In the genomic region with DNA sequence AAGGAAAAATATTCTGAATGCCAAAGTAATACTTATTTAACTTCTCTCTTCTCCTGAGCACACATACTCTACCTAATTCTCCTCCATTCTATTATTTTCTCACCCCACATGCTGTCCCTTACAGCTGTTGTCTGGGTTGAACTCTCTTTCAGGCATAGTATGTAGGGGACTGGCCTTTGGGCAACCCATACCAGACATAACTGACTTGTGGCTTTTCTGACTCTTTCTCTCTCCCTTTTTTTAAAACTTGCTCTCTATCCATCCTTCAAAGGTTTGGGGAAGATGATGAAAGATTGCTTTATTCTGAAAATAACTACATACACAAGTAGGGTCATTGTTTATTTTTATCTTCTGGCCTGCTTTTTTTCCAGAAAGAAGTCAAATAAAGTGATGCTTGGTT, we compare ENCODE assay signal across 1 cellular context.
TF ChIP-seq lines count a peak whose summit lies in the region.

No MANE protein-coding gene starts in this region.

TF ChIP-seq in GM23338, 12 proteins besides CTCF, POLR2A, EP300 and RAD21 (continued from another document):
- TF ChIP-seq, protein P1, sequence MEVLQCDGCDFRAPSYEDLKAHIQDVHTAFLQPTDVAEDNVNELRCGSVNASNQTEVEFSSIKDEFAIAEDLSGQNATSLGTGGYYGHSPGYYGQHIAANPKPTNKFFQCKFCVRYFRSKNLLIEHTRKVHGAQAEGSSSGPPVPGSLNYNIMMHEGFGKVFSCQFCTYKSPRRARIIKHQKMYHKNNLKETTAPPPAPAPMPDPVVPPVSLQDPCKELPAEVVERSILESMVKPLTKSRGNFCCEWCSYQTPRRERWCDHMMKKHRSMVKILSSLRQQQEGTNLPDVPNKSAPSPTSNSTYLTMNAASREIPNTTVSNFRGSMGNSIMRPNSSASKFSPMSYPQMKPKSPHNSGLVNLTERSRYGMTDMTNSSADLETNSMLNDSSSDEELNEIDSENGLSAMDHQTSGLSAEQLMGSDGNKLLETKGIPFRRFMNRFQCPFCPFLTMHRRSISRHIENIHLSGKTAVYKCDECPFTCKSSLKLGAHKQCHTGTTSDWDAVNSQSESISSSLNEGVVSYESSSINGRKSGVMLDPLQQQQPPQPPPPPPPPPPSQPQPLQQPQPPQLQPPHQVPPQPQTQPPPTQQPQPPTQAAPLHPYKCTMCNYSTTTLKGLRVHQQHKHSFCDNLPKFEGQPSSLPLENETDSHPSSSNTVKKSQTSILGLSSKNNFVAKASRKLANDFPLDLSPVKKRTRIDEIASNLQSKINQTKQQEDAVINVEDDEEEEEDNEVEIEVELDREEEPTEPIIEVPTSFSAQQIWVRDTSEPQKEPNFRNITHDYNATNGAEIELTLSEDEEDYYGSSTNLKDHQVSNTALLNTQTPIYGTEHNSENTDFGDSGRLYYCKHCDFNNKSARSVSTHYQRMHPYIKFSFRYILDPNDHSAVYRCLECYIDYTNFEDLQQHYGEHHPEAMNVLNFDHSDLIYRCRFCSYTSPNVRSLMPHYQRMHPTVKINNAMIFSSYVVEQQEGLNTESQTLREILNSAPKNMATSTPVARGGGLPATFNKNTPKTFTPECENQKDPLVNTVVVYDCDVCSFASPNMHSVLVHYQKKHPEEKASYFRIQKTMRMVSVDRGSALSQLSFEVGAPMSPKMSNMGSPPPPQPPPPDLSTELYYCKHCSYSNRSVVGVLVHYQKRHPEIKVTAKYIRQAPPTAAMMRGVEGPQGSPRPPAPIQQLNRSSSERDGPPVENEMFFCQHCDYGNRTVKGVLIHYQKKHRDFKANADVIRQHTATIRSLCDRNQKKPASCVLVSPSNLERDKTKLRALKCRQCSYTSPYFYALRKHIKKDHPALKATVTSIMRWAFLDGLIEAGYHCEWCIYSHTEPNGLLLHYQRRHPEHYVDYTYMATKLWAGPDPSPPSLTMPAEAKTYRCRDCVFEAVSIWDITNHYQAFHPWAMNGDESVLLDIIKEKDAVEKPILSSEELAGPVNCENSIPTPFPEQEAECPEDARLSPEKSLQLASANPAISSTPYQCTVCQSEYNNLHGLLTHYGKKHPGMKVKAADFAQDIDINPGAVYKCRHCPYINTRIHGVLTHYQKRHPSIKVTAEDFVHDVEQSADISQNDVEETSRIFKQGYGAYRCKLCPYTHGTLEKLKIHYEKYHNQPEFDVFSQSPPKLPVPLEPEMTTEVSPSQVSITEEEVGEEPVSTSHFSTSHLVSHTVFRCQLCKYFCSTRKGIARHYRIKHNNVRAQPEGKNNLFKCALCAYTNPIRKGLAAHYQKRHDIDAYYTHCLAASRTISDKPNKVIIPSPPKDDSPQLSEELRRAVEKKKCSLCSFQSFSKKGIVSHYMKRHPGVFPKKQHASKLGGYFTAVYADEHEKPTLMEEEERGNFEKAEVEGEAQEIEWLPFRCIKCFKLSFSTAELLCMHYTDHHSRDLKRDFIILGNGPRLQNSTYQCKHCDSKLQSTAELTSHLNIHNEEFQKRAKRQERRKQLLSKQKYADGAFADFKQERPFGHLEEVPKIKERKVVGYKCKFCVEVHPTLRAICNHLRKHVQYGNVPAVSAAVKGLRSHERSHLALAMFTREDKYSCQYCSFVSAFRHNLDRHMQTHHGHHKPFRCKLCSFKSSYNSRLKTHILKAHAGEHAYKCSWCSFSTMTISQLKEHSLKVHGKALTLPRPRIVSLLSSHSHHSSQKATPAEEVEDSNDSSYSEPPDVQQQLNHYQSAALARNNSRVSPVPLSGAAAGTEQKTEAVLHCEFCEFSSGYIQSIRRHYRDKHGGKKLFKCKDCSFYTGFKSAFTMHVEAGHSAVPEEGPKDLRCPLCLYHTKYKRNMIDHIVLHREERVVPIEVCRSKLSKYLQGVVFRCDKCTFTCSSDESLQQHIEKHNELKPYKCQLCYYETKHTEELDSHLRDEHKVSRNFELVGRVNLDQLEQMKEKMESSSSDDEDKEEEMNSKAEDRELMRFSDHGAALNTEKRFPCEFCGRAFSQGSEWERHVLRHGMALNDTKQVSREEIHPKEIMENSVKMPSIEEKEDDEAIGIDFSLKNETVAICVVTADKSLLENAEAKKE (CRISPR knock-in tag; IDR thresholded peaks at IDR 0.05): no peak
- TF ChIP-seq, protein P2, sequence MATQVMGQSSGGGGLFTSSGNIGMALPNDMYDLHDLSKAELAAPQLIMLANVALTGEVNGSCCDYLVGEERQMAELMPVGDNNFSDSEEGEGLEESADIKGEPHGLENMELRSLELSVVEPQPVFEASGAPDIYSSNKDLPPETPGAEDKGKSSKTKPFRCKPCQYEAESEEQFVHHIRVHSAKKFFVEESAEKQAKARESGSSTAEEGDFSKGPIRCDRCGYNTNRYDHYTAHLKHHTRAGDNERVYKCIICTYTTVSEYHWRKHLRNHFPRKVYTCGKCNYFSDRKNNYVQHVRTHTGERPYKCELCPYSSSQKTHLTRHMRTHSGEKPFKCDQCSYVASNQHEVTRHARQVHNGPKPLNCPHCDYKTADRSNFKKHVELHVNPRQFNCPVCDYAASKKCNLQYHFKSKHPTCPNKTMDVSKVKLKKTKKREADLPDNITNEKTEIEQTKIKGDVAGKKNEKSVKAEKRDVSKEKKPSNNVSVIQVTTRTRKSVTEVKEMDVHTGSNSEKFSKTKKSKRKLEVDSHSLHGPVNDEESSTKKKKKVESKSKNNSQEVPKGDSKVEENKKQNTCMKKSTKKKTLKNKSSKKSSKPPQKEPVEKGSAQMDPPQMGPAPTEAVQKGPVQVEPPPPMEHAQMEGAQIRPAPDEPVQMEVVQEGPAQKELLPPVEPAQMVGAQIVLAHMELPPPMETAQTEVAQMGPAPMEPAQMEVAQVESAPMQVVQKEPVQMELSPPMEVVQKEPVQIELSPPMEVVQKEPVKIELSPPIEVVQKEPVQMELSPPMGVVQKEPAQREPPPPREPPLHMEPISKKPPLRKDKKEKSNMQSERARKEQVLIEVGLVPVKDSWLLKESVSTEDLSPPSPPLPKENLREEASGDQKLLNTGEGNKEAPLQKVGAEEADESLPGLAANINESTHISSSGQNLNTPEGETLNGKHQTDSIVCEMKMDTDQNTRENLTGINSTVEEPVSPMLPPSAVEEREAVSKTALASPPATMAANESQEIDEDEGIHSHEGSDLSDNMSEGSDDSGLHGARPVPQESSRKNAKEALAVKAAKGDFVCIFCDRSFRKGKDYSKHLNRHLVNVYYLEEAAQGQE (IDR thresholded peaks at IDR 0.05; ENCODE audit: unreplicated experiment): no peak
- TF ChIP-seq NANOG (IDR thresholded peaks at IDR 0.05; ENCODE audit: borderline replicate concordance): no peak
